In the genomic region with DNA sequence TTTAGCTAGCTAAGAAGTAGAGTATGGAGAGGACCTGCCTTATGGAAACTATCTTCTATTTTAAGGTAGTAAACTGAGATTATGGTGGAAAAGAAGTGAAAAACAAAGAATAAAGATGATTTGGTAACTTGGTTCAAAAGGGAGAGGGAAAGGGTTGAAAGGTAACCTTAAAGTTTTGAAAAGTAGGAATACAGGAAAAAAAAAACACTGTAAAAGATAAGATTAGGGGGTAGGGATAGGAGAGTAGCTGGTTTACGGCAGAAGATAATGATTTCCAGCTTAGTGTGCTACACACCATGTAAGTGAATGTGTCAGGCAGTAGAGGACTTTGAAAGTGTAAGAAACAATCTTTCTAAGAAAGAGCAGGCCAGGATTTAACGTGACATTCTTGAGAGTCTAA, we compare ENCODE assay signal across 20 cellular contexts.
"Had no signal": no experiment of that assay in that cellular context is flagged by ENCODE, and none has a peak within 500 bp of the region (broad histone marks: within the 10 kb centered on the region; RNA-seq: fewer than 3 reads in every experiment).

No MANE protein-coding gene starts in this region.

- H3K27me3 Mint-ChIP-seq: activated CD4-positive, alpha-beta T cell treated with anti-CD3 and anti-CD28 coated beads, Interleukin-2, amount 10 ng/mL, durations not matched to agents 24 days and 14 days; activated CD8-positive, alpha-beta T cell treated with anti-CD3 and anti-CD28 coated beads for 36 hours; activated T-cell treated with anti-CD3 and anti-CD28 coated beads, Interleukin-2, amount 50 U/mL, for 24 hours; dendritic cell treated with granulocyte-macrophage colony-stimulating factor and Interleukin-4, amounts not matched to agents 40 ng/mL and 50 ng/mL, for 4 days had no signal

- H3K36me3 Mint-ChIP-seq: immature natural killer cell, natural killer cell had no signal

- H3K27ac ChIP-seq: esophagus squamous epithelium, heart right ventricle, neutrophil, right lobe of liver had no signal

- H3K36me3 ChIP-seq: neutrophil, right lobe of liver had no signal

- H3K4me1 Mint-ChIP-seq: immature natural killer cell, natural killer cell had no signal

- H3K4me1 ChIP-seq: right lobe of liver had no signal

- H3K4me3 ChIP-seq: esophagus squamous epithelium, heart right ventricle, pancreas, right lobe of liver had no signal

- H3K9me3 ChIP-seq: esophagus squamous epithelium, heart right ventricle, neutrophil, pancreas, right lobe of liver had no signal

- H3K27ac Mint-ChIP-seq: activated CD4-positive, alpha-beta T cell treated with anti-CD3 and anti-CD28 coated beads, Interleukin-2, amount 10 ng/mL, durations not matched to agents 24 days and 14 days; activated CD8-positive, alpha-beta T cell treated with anti-CD3 and anti-CD28 coated beads for 36 hours; activated T-cell treated with anti-CD3 and anti-CD28 coated beads, Interleukin-2, amount 50 U/mL, for 24 hours; dendritic cell treated with granulocyte-macrophage colony-stimulating factor and Interleukin-4, amounts not matched to agents 40 ng/mL and 50 ng/mL, for 4 days; immature natural killer cell; natural killer cell had no signal

- H3K9me3 Mint-ChIP-seq: activated CD4-positive, alpha-beta T cell treated with anti-CD3 and anti-CD28 coated beads, Interleukin-2, amount 10 ng/mL, durations not matched to agents 24 days and 14 days; activated CD8-positive, alpha-beta T cell treated with anti-CD3 and anti-CD28 coated beads for 36 hours; activated T-cell treated with anti-CD3 and anti-CD28 coated beads, Interleukin-2, amount 50 U/mL, for 24 hours; dendritic cell treated with granulocyte-macrophage colony-stimulating factor and Interleukin-4, amounts not matched to agents 40 ng/mL and 50 ng/mL, for 4 days; immature natural killer cell; natural killer cell had no signal

- H3K27me3 ChIP-seq: esophagus squamous epithelium, heart right ventricle, neutrophil, pancreas, right lobe of liver had no signal

- DNase-seq: activated CD4-positive, alpha-beta T cell treated with anti-CD3 and anti-CD28 coated beads, Interleukin-2, amount 10 ng/mL, durations not matched to agents 24 days and 14 days; activated CD8-positive, alpha-beta T cell treated with anti-CD3 and anti-CD28 coated beads for 36 hours; activated effector memory CD4-positive, alpha-beta T cell treated with Interleukin-2 at 50 U/mL for 16 hours; activated naive CD4-positive, alpha-beta T cell treated with anti-CD3 and anti-CD28 coated beads, Interleukin-2, amount 50 U/mL, for 16 hours; activated T-cell treated with anti-CD3 and anti-CD28 coated beads, Interleukin-2, amount 50 U/mL, for 24 hours; aorta; effector memory CD4-positive, alpha-beta T cell; esophagus squamous epithelium; heart right ventricle; immature natural killer cell; kidney glomerular epithelial cell; mesenchymal stem cell; natural killer cell; pancreas; right lobe of liver; stimulated activated CD8-positive, alpha-beta memory T cell treated with anti-CD3 and anti-CD28 coated beads, Interleukin-4, amount 100 ng/mL, for 48 hours; stimulated activated naive CD4-positive, alpha-beta T cell; T-helper 9 cell had no signal

- ATAC-seq: activated CD8-positive, alpha-beta T cell treated with anti-CD3 and anti-CD28 coated beads for 36 hours; heart right ventricle; natural killer cell; right lobe of liver had no signal

- H3K4me3 Mint-ChIP-seq: activated CD4-positive, alpha-beta T cell treated with anti-CD3 and anti-CD28 coated beads, Interleukin-2, amount 10 ng/mL, durations not matched to agents 24 days and 14 days; activated CD8-positive, alpha-beta T cell treated with anti-CD3 and anti-CD28 coated beads for 36 hours; activated T-cell treated with anti-CD3 and anti-CD28 coated beads, Interleukin-2, amount 50 U/mL, for 24 hours; dendritic cell treated with granulocyte-macrophage colony-stimulating factor and Interleukin-4, amounts not matched to agents 40 ng/mL and 50 ng/mL, for 4 days; immature natural killer cell; natural killer cell had no signal
